Comparison of ENCODE assay signal across 15 cellular contexts in the genomic region with DNA sequence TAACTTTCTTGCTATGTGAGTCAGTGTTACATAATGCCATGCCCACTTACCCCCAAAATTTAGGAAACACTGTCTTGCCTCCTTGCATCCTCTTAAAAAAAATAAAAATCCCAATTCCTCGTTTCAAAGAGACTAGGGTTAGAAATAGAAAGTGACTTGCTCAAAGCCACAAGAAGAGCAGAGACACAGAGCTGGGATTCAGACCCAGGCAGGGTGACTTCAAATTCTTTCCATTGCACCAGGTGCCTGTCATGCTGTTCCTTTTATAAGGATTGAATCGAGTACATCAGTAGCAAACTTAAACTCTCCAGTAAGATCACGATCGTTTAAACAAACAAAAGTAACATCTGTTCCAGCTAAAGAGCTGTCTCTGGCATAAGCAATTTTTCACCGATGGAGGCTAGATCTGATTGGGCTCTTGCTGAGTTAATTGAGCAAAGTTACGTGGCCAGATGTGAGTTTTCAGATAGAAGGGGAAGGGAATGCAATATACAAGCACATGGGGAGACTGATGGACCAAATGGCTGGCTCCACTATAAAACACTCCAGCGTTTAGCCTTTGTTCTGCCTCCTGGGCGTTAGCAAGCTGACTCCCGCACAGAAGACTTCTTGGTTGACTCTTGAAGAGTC.
A peak's percentile ranks its signal among the peaks of the same experiment; 100 is the strongest.
DNase-seq lines count a peak whose midpoint lies in the region; ATAC-seq and TF ChIP-seq lines count a peak whose summit lies in the region.
"Had no signal": no experiment of that assay in that cellular context is flagged by ENCODE, and none has a peak within 500 bp of the region (broad histone marks: within the 10 kb centered on the region; RNA-seq: fewer than 3 reads in every experiment).

No MANE protein-coding gene starts in this region.

- intact Hi-C loops in upper lobe of right lung (cut with DNase I) = no loop called here

- peak; percentile 12 for DNase-seq in AG08396 (ENCODE audit: low spot score)
- peak; percentile 62 for DNase-seq in SK-N-SH
- DNase-seq in mesothelial cell of epicardium (ENCODE audit: low spot score in 2 of 2, unreplicated experiment in 2 of 2) = no peak
- no peak for DNase-seq in SK-N-DZ (ENCODE audit: low spot score)
- no peak for DNase-seq in Karpas-422
- no peak for DNase-seq in upper lobe of right lung
- DNase-seq: activated CD4-positive, alpha-beta T cell treated with anti-CD3 and anti-CD28 coated beads for 4 hours; CD4-positive, CD25-positive, alpha-beta regulatory T cell; NCI-H82; posterior cingulate gyrus; stimulated activated naive CD4-positive, alpha-beta T cell had no signal

- H3K4me3 ChIP-seq in HEK293 (ENCODE audit: low read depth, low read length) = no peak overlapping the region
- no peak overlapping the region for H3K4me3 ChIP-seq in SK-N-SH (ENCODE audit: low read depth in 2 of 2, low read length in 1 of 2)
- no peak overlapping the region for H3K4me3 ChIP-seq in Karpas-422 (ENCODE audit: low read length)
- no peak overlapping the region for H3K4me3 ChIP-seq in upper lobe of right lung
- H3K4me3 ChIP-seq: lung had no signal

- no peak for TF ChIP-seq CTCF in HEK293 (tag by site-specific recombination; IDR thresholded peaks at IDR 0.05)
- TF ChIP-seq CTCF in SK-N-SH (IDR thresholded peaks at IDR 0.05) = no peak
- TF ChIP-seq CTCF in mesothelial cell of epicardium (IDR thresholded peaks at IDR 0.05; ENCODE audit: unreplicated experiment) = no peak
- TF ChIP-seq CTCF in upper lobe of right lung (IDR thresholded peaks at IDR 0.05) = no peak

- ATAC-seq in GM19328 (IDR thresholded peaks at IDR 0.05; ENCODE audit: unreplicated experiment) (no peak), upper lobe of right lung (no peak)

- H3K9me3 Mint-ChIP-seq in mesothelial cell of epicardium = peaks cover 4% of the 10 kb centered on the region
- H3K9me3 Mint-ChIP-seq: CD4-positive, CD25-positive, alpha-beta regulatory T cell had no signal

- H3K27ac ChIP-seq in HEK293 (ENCODE audit: extremely low read depth, low read depth, low read length) (no peak overlapping the region), SK-N-SH (ENCODE audit: low read depth in 2 of 2, low read length in 1 of 2) (no peak overlapping the region; a peak in 1 of 4 replicates), Karpas-422 (ENCODE audit: low read length) (no peak overlapping the region), upper lobe of right lung (no peak overlapping the region)
- H3K27ac ChIP-seq: epithelial cell of prostate had no signal

- H2AFZ ChIP-seq in SK-N-SH (ENCODE audit: low read depth) = no peak overlapping the region
- H2AFZ ChIP-seq in Karpas-422 (ENCODE audit: low read length) = no peak overlapping the region

- no peaks in the 10 kb centered on the region for H3F3A ChIP-seq in SK-N-SH (replicated peaks; ENCODE audit: insufficient read depth)

- H3K27me3 Mint-ChIP-seq in mesothelial cell of epicardium (ENCODE audit: low read depth) = no peaks in the 10 kb centered on the region

- 49% methylated on average over 8 of the region's 9 CpGs for WGBS in SK-N-SH (ENCODE audit: low lambda C conversion rate)

- CTCF ChIA-PET in HEK293 (lab: Yijun Ruan, JAX) = interaction anchor here (0.6 to 1.4 kb wide), 3 partner anchors 72 to 316 kb away, joined by 3 to 4 read pairs (median 4); no protein-coding TSS in a partner anchor
- CTCF ChIA-PET in SK-N-SH (lab: Yijun Ruan, JAX) = interaction anchor here (0.9 to 1.4 kb wide), 2 partner anchors 68 to 227 kb away, joined by 3 to 4 read pairs; no protein-coding TSS in a partner anchor

- H3K9me3 ChIP-seq in HEK293 (ENCODE audit: control insufficient read depth, insufficient read depth, low read depth, low read length) (no peaks in the 10 kb centered on the region), SK-N-SH (no peaks in the 10 kb centered on the region), Karpas-422 (ENCODE audit: low read length) (no peaks in the 10 kb centered on the region), upper lobe of right lung (no peaks in the 10 kb centered on the region)

- H3K27me3 ChIP-seq in SK-N-SH (ENCODE audit: insufficient read depth) = no peaks in the 10 kb centered on the region
- no peaks in the 10 kb centered on the region for H3K27me3 ChIP-seq in Karpas-422 (ENCODE audit: low read length)
- no peaks in the 10 kb centered on the region for H3K27me3 ChIP-seq in upper lobe of right lung

- H3K9ac ChIP-seq in SK-N-SH (no peak overlapping the region), Karpas-422 (ENCODE audit: low read length) (no peak overlapping the region)

- no peaks in the 10 kb centered on the region; the same call in 1 of the 2 replicates for H3K79me2 ChIP-seq in SK-N-SH (ENCODE audit: insufficient read depth)
- no peaks in the 10 kb centered on the region for H3K79me2 ChIP-seq in Karpas-422 (ENCODE audit: low read length)

- POLR2A ChIA-PET in HEK293 (lab: Yijun Ruan, JAX) = no interaction called here
- POLR2A ChIA-PET in SK-N-SH (lab: Yijun Ruan, JAX) = no interaction called here

- no peak overlapping the region; the same call in 1 of the 2 replicates for H3K4me2 ChIP-seq in SK-N-SH
- H3K4me2 ChIP-seq in Karpas-422 (ENCODE audit: low read depth, low read length, poor library complexity, severe bottlenecking) = no peak overlapping the region

- H3K4me1 ChIP-seq in HEK293 (ENCODE audit: control insufficient read depth, insufficient read depth, low read length) (no peaks in the 10 kb centered on the region; the same call in 1 of the 2 replicates), SK-N-SH (ENCODE audit: control insufficient read depth in 1 of 2, insufficient read depth in 2 of 2, low read depth in 1 of 2, low read length in 1 of 2) (peaks cover 0 to 3% of the 10 kb centered on the region in 2 experiments; a peak in 1 of 4 replicates), Karpas-422 (ENCODE audit: low read length) (no peaks in the 10 kb centered on the region), upper lobe of right lung (no peaks in the 10 kb centered on the region)

- TF ChIP-seq EP300 in SK-N-SH (IDR thresholded peaks at IDR 0.05; ENCODE audit: borderline replicate concordance in 1 of 2, low read depth in 1 of 2, low read length in 1 of 2) = 0 out of 4 replicates have a peak, but pooled peaks of 1 of the 2 experiments have one; percentile 22

- H3K36me3 ChIP-seq in HEK293 (ENCODE audit: control insufficient read depth in 2 of 2, insufficient read depth in 1 of 2, low read length in 2 of 2) (no peaks in the 10 kb centered on the region), SK-N-SH (replicated peaks in 1 of 2; ENCODE audit: control insufficient read depth in 1 of 2, insufficient read depth in 2 of 2, low read length in 1 of 2) (peaks cover 0 to 5% of the 10 kb centered on the region in 2 experiments), Karpas-422 (ENCODE audit: insufficient read depth, low read length) (no peaks in the 10 kb centered on the region), upper lobe of right lung (no peaks in the 10 kb centered on the region)

- H3K27ac Mint-ChIP-seq in mesothelial cell of epicardium = peak overlapping the region; percentile 58

- H4K20me1 ChIP-seq in SK-N-SH (ENCODE audit: insufficient read depth) = no peaks in the 10 kb centered on the region
- no peaks in the 10 kb centered on the region for H4K20me1 ChIP-seq in Karpas-422 (ENCODE audit: insufficient read depth, low read depth, low read length)

- TF ChIP-seq RAD21 in SK-N-SH (IDR thresholded peaks at IDR 0.05; ENCODE audit: low read length) = no peak

- H3K4me1 Mint-ChIP-seq in mesothelial cell of epicardium = peaks cover 9% of the 10 kb centered on the region

- H3K9me2 ChIP-seq in SK-N-SH = no peaks in the 10 kb centered on the region
- H3K9me2 ChIP-seq in Karpas-422 (replicated peaks; ENCODE audit: insufficient read depth, low read length) = no peaks in the 10 kb centered on the region

- no peak overlapping the region for H3K4me3 Mint-ChIP-seq in mesothelial cell of epicardium
- H3K4me3 Mint-ChIP-seq: CD4-positive, CD25-positive, alpha-beta regulatory T cell had no signal

- no peaks in the 10 kb centered on the region for H3K36me3 Mint-ChIP-seq in mesothelial cell of epicardium
- H3K36me3 Mint-ChIP-seq: CD4-positive, CD25-positive, alpha-beta regulatory T cell had no signal

TF ChIP-seq in HEK293, 187 proteins besides CTCF, POLR2A, EP300 and RAD21 (continues in another document):
- no peak for TF ChIP-seq ZSCAN16 (tag by site-specific recombination; IDR thresholded peaks at IDR 0.05)
- TF ChIP-seq ZNF544 (tag by site-specific recombination; IDR thresholded peaks at IDR 0.05) = no peak
- TF ChIP-seq KLF7 (tag by site-specific recombination; IDR thresholded peaks at IDR 0.05; ENCODE audit: borderline replicate concordance) = no peak
- TF ChIP-seq, protein P1, sequence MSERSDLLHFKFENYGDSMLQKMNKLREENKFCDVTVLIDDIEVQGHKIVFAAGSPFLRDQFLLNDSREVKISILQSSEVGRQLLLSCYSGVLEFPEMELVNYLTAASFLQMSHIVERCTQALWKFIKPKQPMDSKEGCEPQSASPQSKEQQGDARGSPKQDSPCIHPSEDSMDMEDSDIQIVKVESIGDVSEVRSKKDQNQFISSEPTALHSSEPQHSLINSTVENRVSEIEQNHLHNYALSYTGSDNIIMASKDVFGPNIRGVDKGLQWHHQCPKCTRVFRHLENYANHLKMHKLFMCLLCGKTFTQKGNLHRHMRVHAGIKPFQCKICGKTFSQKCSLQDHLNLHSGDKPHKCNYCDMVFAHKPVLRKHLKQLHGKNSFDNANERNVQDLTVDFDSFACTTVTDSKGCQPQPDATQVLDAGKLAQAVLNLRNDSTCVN (tag by site-specific recombination; optimal IDR thresholded peaks at IDR 0.05) = no peak
- no peak for TF ChIP-seq ZNF558 (tag by site-specific recombination; IDR thresholded peaks at IDR 0.05)
- no peak for TF ChIP-seq ZNF596 (tag by site-specific recombination; IDR thresholded peaks at IDR 0.05)
- TF ChIP-seq ZNF837 (tag by site-specific recombination; IDR thresholded peaks at IDR 0.05) = no peak

TF ChIP-seq in SK-N-SH, 30 proteins besides CTCF, POLR2A, EP300 and RAD21:
- no peak for TF ChIP-seq MXI1 (IDR thresholded peaks at IDR 0.05; ENCODE audit: low read depth, low read length)
- no peak for TF ChIP-seq JUND (IDR thresholded peaks at IDR 0.05)
- TF ChIP-seq, protein P2, sequence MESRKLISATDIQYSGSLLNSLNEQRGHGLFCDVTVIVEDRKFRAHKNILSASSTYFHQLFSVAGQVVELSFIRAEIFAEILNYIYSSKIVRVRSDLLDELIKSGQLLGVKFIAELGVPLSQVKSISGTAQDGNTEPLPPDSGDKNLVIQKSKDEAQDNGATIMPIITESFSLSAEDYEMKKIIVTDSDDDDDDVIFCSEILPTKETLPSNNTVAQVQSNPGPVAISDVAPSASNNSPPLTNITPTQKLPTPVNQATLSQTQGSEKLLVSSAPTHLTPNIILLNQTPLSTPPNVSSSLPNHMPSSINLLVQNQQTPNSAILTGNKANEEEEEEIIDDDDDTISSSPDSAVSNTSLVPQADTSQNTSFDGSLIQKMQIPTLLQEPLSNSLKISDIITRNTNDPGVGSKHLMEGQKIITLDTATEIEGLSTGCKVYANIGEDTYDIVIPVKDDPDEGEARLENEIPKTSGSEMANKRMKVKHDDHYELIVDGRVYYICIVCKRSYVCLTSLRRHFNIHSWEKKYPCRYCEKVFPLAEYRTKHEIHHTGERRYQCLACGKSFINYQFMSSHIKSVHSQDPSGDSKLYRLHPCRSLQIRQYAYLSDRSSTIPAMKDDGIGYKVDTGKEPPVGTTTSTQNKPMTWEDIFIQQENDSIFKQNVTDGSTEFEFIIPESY (IDR thresholded peaks at IDR 0.05; ENCODE audit: borderline replicate concordance, low read depth) = no peak
- 0 out of 2 replicates have a peak, but pooled peaks have one; percentile 42 for TF ChIP-seq GATA2 (CRISPR knock-in tag; IDR thresholded peaks at IDR 0.05)

Comparison
In these comparisons a context has a peak if more than half of its experiments do, and no peak if none do; other contexts are left out.
1. DNase-seq: peak in AG08396 (single experiment) and SK-N-SH (single experiment); none in mesothelial cell of epicardium (0 of 2), SK-N-DZ (single experiment), Karpas-422 (single experiment) and upper lobe of right lung (single experiment).